1 cellular context compared by ENCODE assay signal in genomic region chr17:64145751-64146417, GRCh38.
TF ChIP-seq lines count a peak whose summit lies in the region.

No MANE protein-coding gene starts in this region.

TF ChIP-seq in HepG2, 621 proteins besides CTCF, POLR2A, EP300 and RAD21 (continued from another document and continues in another):
- TF ChIP-seq THRA (CRISPR knock-in tag; IDR thresholded peaks at IDR 0.05; ENCODE audit: borderline replicate concordance) (peak; percentile 51; the same call in 1 of the 2 replicates), NRL (CRISPR knock-in tag; IDR thresholded peaks at IDR 0.05; ENCODE audit: borderline replicate concordance) (peak; percentile 87; the same call in 1 of the 2 replicates), ZBTB42 (CRISPR knock-in tag; IDR thresholded peaks at IDR 0.05) (no peak), SKIL (CRISPR knock-in tag; IDR thresholded peaks at IDR 0.05; ENCODE audit: borderline replicate concordance) (peak; percentile 72; the same call in 1 of the 2 replicates), GRHL1 (CRISPR knock-in tag; conservative IDR thresholded peaks at IDR 0.05) (no peak; the same call in 1 of the 2 replicates), LCORL (IDR thresholded peaks at IDR 0.05) (no peak), LCORL (CRISPR knock-in tag; IDR thresholded peaks at IDR 0.05) (peak; percentile 90), ZNF891 (CRISPR knock-in tag; IDR thresholded peaks at IDR 0.05) (peak; percentile 75), MYNN (CRISPR knock-in tag; IDR thresholded peaks at IDR 0.05; ENCODE audit: low read depth) (peak; percentile 31; the same call in 1 of the 2 replicates), CCAR2 (optimal IDR thresholded peaks at IDR 0.05; ENCODE audit: low read depth, low read length) (no peak), ZNF589 (CRISPR knock-in tag; conservative IDR thresholded peaks at IDR 0.05) (peak; percentile 94), ZNF446 (CRISPR knock-in tag; IDR thresholded peaks at IDR 0.05) (peak; percentile 99; the same call in 1 of the 2 replicates), ZNF790 (CRISPR knock-in tag; IDR thresholded peaks at IDR 0.05; ENCODE audit: borderline replicate concordance) (peak; percentile 80; the same call in 1 of the 2 replicates), CHCHD3 (CRISPR knock-in tag; IDR thresholded peaks at IDR 0.05) (peak; percentile 73; the same call in 1 of the 2 replicates), HES4 (CRISPR knock-in tag; IDR thresholded peaks at IDR 0.05; ENCODE audit: borderline replicate concordance) (peak; percentile 88), ZNF367 (CRISPR knock-in tag; IDR thresholded peaks at IDR 0.05; ENCODE audit: borderline replicate concordance) (peak; percentile 49; the same call in 1 of the 2 replicates), TAF1 (CRISPR knock-in tag; IDR thresholded peaks at IDR 0.05) (peak; percentile 99), TSC22D2 (CRISPR knock-in tag; IDR thresholded peaks at IDR 0.05; ENCODE audit: borderline replicate concordance) (peak; percentile 85; the same call in 1 of the 2 replicates), DBP (CRISPR knock-in tag; IDR thresholded peaks at IDR 0.05; ENCODE audit: not compliant biosample characterization) (no peak), ZNF24 (IDR thresholded peaks at IDR 0.05) (no peak; the same call in 1 of the 2 replicates), ZNF282 (IDR thresholded peaks at IDR 0.05; ENCODE audit: partially characterized antibody) (no peak), HNF4A (CRISPR knock-in tag; IDR thresholded peaks at IDR 0.05) (no peak; the same call in 1 of the 2 replicates), FOSL1 (CRISPR knock-in tag; IDR thresholded peaks at IDR 0.05; ENCODE audit: borderline replicate concordance) (no peak; the same call in 1 of the 2 replicates), ZSCAN20 (CRISPR knock-in tag; IDR thresholded peaks at IDR 0.05; ENCODE audit: borderline replicate concordance) (peak; percentile 50; the same call in 1 of the 2 replicates), ZNF558 (CRISPR knock-in tag; IDR thresholded peaks at IDR 0.05; ENCODE audit: borderline replicate concordance) (peak; percentile 87; the same call in 1 of the 2 replicates), FLYWCH1 (CRISPR knock-in tag; IDR thresholded peaks at IDR 0.05) (peak; percentile 90), ZNF609 (CRISPR knock-in tag; IDR thresholded peaks at IDR 0.05; ENCODE audit: borderline replicate concordance) (peak; percentile 66; the same call in 1 of the 2 replicates)
- TF ChIP-seq, protein P1, sequence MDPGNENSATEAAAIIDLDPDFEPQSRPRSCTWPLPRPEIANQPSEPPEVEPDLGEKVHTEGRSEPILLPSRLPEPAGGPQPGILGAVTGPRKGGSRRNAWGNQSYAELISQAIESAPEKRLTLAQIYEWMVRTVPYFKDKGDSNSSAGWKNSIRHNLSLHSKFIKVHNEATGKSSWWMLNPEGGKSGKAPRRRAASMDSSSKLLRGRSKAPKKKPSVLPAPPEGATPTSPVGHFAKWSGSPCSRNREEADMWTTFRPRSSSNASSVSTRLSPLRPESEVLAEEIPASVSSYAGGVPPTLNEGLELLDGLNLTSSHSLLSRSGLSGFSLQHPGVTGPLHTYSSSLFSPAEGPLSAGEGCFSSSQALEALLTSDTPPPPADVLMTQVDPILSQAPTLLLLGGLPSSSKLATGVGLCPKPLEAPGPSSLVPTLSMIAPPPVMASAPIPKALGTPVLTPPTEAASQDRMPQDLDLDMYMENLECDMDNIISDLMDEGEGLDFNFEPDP (CRISPR knock-in tag; conservative IDR thresholded peaks at IDR 0.05), result peak; percentile 86
- TF ChIP-seq, protein P2, sequence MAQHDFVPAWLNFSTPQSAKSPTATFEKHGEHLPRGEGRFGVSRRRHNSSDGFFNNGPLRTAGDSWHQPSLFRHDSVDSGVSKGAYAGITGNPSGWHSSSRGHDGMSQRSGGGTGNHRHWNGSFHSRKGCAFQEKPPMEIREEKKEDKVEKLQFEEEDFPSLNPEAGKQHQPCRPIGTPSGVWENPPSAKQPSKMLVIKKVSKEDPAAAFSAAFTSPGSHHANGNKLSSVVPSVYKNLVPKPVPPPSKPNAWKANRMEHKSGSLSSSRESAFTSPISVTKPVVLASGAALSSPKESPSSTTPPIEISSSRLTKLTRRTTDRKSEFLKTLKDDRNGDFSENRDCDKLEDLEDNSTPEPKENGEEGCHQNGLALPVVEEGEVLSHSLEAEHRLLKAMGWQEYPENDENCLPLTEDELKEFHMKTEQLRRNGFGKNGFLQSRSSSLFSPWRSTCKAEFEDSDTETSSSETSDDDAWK (CRISPR knock-in tag; IDR thresholded peaks at IDR 0.05), result no peak
- TF ChIP-seq, protein P3, sequence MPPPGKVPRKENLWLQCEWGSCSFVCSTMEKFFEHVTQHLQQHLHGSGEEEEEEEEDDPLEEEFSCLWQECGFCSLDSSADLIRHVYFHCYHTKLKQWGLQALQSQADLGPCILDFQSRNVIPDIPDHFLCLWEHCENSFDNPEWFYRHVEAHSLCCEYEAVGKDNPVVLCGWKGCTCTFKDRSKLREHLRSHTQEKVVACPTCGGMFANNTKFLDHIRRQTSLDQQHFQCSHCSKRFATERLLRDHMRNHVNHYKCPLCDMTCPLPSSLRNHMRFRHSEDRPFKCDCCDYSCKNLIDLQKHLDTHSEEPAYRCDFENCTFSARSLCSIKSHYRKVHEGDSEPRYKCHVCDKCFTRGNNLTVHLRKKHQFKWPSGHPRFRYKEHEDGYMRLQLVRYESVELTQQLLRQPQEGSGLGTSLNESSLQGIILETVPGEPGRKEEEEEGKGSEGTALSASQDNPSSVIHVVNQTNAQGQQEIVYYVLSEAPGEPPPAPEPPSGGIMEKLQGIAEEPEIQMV (CRISPR knock-in tag; IDR thresholded peaks at IDR 0.05; ENCODE audit: low read depth), result peak; percentile 87
- TF ChIP-seq, protein P4, sequence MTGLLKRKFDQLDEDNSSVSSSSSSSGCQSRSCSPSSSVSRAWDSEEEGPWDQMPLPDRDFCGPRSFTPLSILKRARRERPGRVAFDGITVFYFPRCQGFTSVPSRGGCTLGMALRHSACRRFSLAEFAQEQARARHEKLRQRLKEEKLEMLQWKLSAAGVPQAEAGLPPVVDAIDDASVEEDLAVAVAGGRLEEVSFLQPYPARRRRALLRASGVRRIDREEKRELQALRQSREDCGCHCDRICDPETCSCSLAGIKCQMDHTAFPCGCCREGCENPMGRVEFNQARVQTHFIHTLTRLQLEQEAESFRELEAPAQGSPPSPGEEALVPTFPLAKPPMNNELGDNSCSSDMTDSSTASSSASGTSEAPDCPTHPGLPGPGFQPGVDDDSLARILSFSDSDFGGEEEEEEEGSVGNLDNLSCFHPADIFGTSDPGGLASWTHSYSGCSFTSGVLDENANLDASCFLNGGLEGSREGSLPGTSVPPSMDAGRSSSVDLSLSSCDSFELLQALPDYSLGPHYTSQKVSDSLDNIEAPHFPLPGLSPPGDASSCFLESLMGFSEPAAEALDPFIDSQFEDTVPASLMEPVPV (CRISPR knock-in tag; IDR thresholded peaks at IDR 0.05), result peak; percentile 97
- TF ChIP-seq, protein P5, sequence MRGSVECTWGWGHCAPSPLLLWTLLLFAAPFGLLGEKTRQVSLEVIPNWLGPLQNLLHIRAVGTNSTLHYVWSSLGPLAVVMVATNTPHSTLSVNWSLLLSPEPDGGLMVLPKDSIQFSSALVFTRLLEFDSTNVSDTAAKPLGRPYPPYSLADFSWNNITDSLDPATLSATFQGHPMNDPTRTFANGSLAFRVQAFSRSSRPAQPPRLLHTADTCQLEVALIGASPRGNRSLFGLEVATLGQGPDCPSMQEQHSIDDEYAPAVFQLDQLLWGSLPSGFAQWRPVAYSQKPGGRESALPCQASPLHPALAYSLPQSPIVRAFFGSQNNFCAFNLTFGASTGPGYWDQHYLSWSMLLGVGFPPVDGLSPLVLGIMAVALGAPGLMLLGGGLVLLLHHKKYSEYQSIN (CRISPR knock-in tag; IDR thresholded peaks at IDR 0.05; ENCODE audit: borderline replicate concordance), result no peak
